Comparison of ENCODE assay signal across 8 cellular contexts in the genomic region with DNA sequence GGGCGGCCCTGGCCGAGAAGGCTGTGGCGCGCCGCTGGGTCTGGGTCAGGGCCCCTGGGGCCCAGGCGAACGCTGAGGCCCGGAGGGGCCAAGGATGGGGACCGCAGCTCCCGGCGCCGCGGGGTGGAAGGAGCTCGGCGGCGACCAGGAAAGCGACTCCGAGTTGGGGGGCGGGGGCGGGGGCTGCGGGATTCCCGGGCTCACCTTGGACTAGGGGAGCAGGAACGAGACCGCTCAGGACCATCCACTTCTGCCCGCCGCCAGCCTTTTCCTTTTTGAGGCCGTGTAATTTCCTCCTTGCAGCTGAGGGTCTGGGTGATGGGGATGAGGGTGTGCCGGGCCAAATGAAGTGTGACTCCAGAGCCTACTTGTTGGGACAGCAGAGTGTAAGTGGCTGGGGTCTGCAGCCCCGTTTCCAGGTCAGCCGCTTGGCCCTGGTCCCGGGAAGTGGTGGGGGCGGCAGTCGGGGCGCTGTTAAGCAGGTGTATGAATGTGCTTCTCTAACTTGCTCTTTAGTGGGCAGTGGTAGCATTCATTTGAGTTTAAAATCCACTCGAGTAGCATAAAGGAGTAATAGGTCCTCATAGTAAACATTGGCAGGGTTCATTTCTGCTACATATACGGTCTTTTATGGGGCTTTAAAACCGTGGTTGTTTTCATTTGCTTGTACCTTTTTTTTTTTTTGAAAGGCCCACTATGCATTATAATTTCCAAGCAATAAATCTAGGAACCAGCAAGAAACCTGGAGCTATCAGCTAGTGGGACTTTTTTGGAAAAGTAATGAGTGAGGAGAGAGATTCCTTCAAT. TPM values are rescaled to one million over a fixed set of nuclear protein-coding genes. Genes with fewer than 3 reads are reported as not detected.
A peak's percentile ranks its signal among the peaks of the same experiment; 100 is the strongest.
DNase-seq lines count a peak whose midpoint lies in the region; ATAC-seq and TF ChIP-seq lines count a peak whose summit lies in the region.

No MANE protein-coding gene starts in this region.

- POLR2A ChIA-PET in A673 (lab: Charles Lee; ENCODE audit: low non-redundant PET) (interaction anchor here (0.7 kb wide), 1 partner anchor 1054 kb away, joined by 7 read pairs; no protein-coding TSS in a partner anchor), PC-9 (lab: Charles Lee; ENCODE audit: unreplicated experiment) (interaction anchor here (0.6 kb wide), 1 partner anchor 106 kb away, joined by 3 read pairs; no protein-coding TSS in a partner anchor)

- WGBS in prostate gland, result 1% methylated on average over 20 of the region's 37 CpGs

- H3K9me2 ChIP-seq in PC-9 (ENCODE audit: insufficient read depth), result no peaks in the 10 kb centered on the region; the same call in 1 of the 2 replicates

- H3K4me2 ChIP-seq in PC-9, result peak overlapping the region; percentile 92

- ATAC-seq in GM18498 (IDR thresholded peaks at IDR 0.05; ENCODE audit: unreplicated experiment), result peak; percentile 41
- ATAC-seq in HG02970 (IDR thresholded peaks at IDR 0.05; ENCODE audit: low FRiP score, unreplicated experiment), result peak; percentile 9
- ATAC-seq in left ventricle myocardium superior, result peak; percentile 11

- 0 out of 2 replicates have a peak, but pooled peaks cover 4% of the 10 kb centered on the region for H3K79me2 ChIP-seq in PC-9 (ENCODE audit: low read depth)

- intact Hi-C loops in A673 (cut with micrococcal nuclease; ENCODE audit: unreplicated experiment), result loop anchor here (5.0 kb wide), 1 partner anchor 54 kb away; no protein-coding TSS in a partner anchor
- intact Hi-C loops in PC-9 (cut with micrococcal nuclease; ENCODE audit: unreplicated experiment), result loop anchor here (2.0 to 5.0 kb wide), 2 partner anchors 49 to 81 kb away; no protein-coding TSS in a partner anchor
- intact Hi-C loops in left ventricle myocardium superior (cut with micrococcal nuclease), result no loop called here
- intact Hi-C loops in prostate gland (cut with DNase I), result loop anchor here (5.0 kb wide), 1 partner anchor 159 kb away; a partner anchor contains a TSS

- peaks cover 19% of the 10 kb centered on the region; the same call in 1 of the 2 replicates for H3F3A ChIP-seq in PC-9 (ENCODE audit: insufficient read depth, low read depth)

- CTCF ChIA-PET in A673 (lab: Charles Lee), result no interaction called here
- CTCF ChIA-PET in PC-9 (lab: Charles Lee), result interaction anchor here (0.6 to 1.9 kb wide), 5 partner anchors 82 to 327 kb away, joined by 3 to 9 read pairs (median 4); no protein-coding TSS in a partner anchor

- peak overlapping the region; percentile 86 for H3K27ac ChIP-seq in A673 (ENCODE audit: low read depth, low read length, poor library complexity, severe bottlenecking)
- H3K27ac ChIP-seq in PC-9, result 0 out of 2 replicates have a peak overlapping the region, but pooled peaks have one; percentile 15
- H3K27ac ChIP-seq in prostate gland, result peak overlapping the region; percentile 54 to 57

- H3K36me3 ChIP-seq in A673 (ENCODE audit: insufficient read depth, low read length, poor library complexity, severe bottlenecking) (no peaks in the 10 kb centered on the region), PC-9 (ENCODE audit: low read depth) (no peaks in the 10 kb centered on the region), adipocyte (ENCODE audit: control insufficient read depth, insufficient read depth, low read length, severe bottlenecking) (no peaks in the 10 kb centered on the region), prostate gland (no peaks in the 10 kb centered on the region)

- DNase-seq in A673 (ENCODE audit: low spot score), result no peak
- peak in 1 of 2 experiments; percentile 22 for DNase-seq in PC-9
- peak; percentile 56 for DNase-seq in adipocyte (ENCODE audit: low read depth)
- peak; percentile 41 for DNase-seq in left ventricle myocardium superior
- DNase-seq in prostate gland (ENCODE audit: low spot score), result peak; percentile 11
- DNase-seq in NCI-H2227 treated with DMSO at 0.1 percent for 48 hours (lab: John Stamatoyannopoulos, UW), result no peak

- peak overlapping the region; percentile 64 for H3K4me3 ChIP-seq in A673 (ENCODE audit: low read depth, low read length, poor library complexity, severe bottlenecking)
- peak overlapping the region; percentile 72 for H3K4me3 ChIP-seq in PC-9
- H3K4me3 ChIP-seq in adipocyte (ENCODE audit: low read length), result peak overlapping the region; percentile 93
- H3K4me3 ChIP-seq in prostate gland, result peak overlapping the region; percentile 73 to 80

- TF ChIP-seq CTCF in A673 (conservative IDR thresholded peaks at IDR 0.05; ENCODE audit: low read depth, low read length) (peak; percentile 16; the same call in 1 of the 2 replicates), PC-9 (conservative IDR thresholded peaks at IDR 0.05) (no peak; the same call in 1 of the 2 replicates), prostate gland (IDR thresholded peaks at IDR 0.05) (no peak)

- peak overlapping the region; percentile 90 for H3K9ac ChIP-seq in adipocyte (ENCODE audit: low read length)

- BruUV-seq in A673 (replicated peaks; lab: Mats Ljungman, UMichigan), result TSS peak; percentile 31
- BruUV-seq in PC-9 (replicated peaks; lab: Mats Ljungman, UMichigan), result no TSS peak

- H3K9me3 ChIP-seq in A673 (ENCODE audit: low read depth, low read length, poor library complexity, severe bottlenecking), result no peaks in the 10 kb centered on the region
- no peaks in the 10 kb centered on the region for H3K9me3 ChIP-seq in PC-9 (ENCODE audit: insufficient read depth, low read depth)
- no peaks in the 10 kb centered on the region for H3K9me3 ChIP-seq in adipocyte (ENCODE audit: control insufficient read depth, low read length)
- H3K9me3 ChIP-seq in prostate gland, result no peaks in the 10 kb centered on the region

- H3K4me1 ChIP-seq in A673 (ENCODE audit: insufficient read depth, low read length, poor library complexity, severe bottlenecking) (peaks cover 15% of the 10 kb centered on the region), PC-9 (replicated peaks; ENCODE audit: insufficient read depth) (peaks cover 30% of the 10 kb centered on the region), adipocyte (ENCODE audit: control insufficient read depth, insufficient read depth, low read length) (peaks cover 44% of the 10 kb centered on the region), prostate gland (replicated peaks) (no peaks in the 10 kb centered on the region)

- no peaks in the 10 kb centered on the region for H3K27me3 ChIP-seq in A673 (replicated peaks; ENCODE audit: insufficient read depth, low read depth, low read length, poor library complexity)
- no peaks in the 10 kb centered on the region for H3K27me3 ChIP-seq in PC-9 (ENCODE audit: insufficient read depth, low read depth)
- H3K27me3 ChIP-seq in adipocyte (replicated peaks; ENCODE audit: control insufficient read depth, insufficient read depth, low read length), result no peaks in the 10 kb centered on the region
- no peaks in the 10 kb centered on the region for H3K27me3 ChIP-seq in prostate gland (replicated peaks; ENCODE audit: insufficient read depth)

- no peaks in the 10 kb centered on the region for H4K20me1 ChIP-seq in PC-9 (ENCODE audit: insufficient read depth)

- H2AFZ ChIP-seq in PC-9, result peak overlapping the region; percentile 82

- no peak for TF ChIP-seq POLR2A in prostate gland (IDR thresholded peaks at IDR 0.05)

RNA-seq across cellular contexts. Expression of a gene that starts 0.7 kb away (rescaled TPM):
- total RNA-seq in A673 (2021) (13.2 and 14.2 TPM in 2 replicates), PC-9 (2021) (3.3 and 4.4 TPM in 2 replicates), left ventricle myocardium superior (12.9 TPM), prostate gland (10 to 100 TPM; 19.6 to 21.8 TPM)

RNA-seq across cellular contexts. Expression of a gene that starts 27.1 kb away (rescaled TPM):
- total RNA-seq in A673 (2021) (9.0 and 9.6 TPM in 2 replicates), PC-9 (2021) (6.2 and 7.4 TPM in 2 replicates), left ventricle myocardium superior (14.9 TPM), prostate gland (10 to 100 TPM; 15.4 to 17.1 TPM)

RNA-seq across cellular contexts. Expression of a gene that starts 27.4 kb away (rescaled TPM):
- 17.4 and 18.2 TPM in 2 replicates for total RNA-seq in A673 (2021)
- 13.2 and 13.8 TPM in 2 replicates for total RNA-seq in PC-9 (2021)
- 25.0 TPM for total RNA-seq in left ventricle myocardium superior
- 10 to 100 TPM in 1 of 2 donors, 1 to 10 TPM in 1; 7.1 to 12.5 TPM for total RNA-seq in prostate gland

Comparison
In these comparisons a context has a peak if more than half of its experiments do, and no peak if none do; other contexts are left out.
1. DNase-seq: peak in adipocyte (single experiment), left ventricle myocardium superior (single experiment) and prostate gland (single experiment); none in A673 (single experiment) and NCI-H2227 treated with DMSO at 0.1 percent for 48 hours (single experiment).
2. H3K27ac ChIP-seq: peak in every context shown above with its lines; median percentile 86 in A673; 56 in prostate gland; 15 in PC-9.
3. Peak in every context shown above with its lines, with median percentiles within 50 percentile points of each other: H3K4me3 ChIP-seq and ATAC-seq.